ENCODE assay signal across 1 cellular context in genomic region chr2:128317186-128317897, GRCh38.
TF ChIP-seq lines count a peak whose summit lies in the region.

No MANE protein-coding gene starts in this region.

TF ChIP-seq in HepG2, 621 proteins besides CTCF, POLR2A, EP300 and RAD21 (continued from another document and continues in another):
- TF ChIP-seq, protein P1, sequence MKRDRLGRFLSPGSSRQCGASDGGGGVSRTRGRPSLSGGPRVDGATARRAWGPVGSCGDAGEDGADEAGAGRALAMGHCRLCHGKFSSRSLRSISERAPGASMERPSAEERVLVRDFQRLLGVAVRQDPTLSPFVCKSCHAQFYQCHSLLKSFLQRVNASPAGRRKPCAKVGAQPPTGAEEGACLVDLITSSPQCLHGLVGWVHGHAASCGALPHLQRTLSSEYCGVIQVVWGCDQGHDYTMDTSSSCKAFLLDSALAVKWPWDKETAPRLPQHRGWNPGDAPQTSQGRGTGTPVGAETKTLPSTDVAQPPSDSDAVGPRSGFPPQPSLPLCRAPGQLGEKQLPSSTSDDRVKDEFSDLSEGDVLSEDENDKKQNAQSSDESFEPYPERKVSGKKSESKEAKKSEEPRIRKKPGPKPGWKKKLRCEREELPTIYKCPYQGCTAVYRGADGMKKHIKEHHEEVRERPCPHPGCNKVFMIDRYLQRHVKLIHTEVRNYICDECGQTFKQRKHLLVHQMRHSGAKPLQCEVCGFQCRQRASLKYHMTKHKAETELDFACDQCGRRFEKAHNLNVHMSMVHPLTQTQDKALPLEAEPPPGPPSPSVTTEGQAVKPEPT (CRISPR knock-in tag; IDR thresholded peaks at IDR 0.05; ENCODE audit: low read depth) = no peak
- no peak for TF ChIP-seq SP4 (CRISPR knock-in tag; IDR thresholded peaks at IDR 0.05)
- TF ChIP-seq, protein P2, sequence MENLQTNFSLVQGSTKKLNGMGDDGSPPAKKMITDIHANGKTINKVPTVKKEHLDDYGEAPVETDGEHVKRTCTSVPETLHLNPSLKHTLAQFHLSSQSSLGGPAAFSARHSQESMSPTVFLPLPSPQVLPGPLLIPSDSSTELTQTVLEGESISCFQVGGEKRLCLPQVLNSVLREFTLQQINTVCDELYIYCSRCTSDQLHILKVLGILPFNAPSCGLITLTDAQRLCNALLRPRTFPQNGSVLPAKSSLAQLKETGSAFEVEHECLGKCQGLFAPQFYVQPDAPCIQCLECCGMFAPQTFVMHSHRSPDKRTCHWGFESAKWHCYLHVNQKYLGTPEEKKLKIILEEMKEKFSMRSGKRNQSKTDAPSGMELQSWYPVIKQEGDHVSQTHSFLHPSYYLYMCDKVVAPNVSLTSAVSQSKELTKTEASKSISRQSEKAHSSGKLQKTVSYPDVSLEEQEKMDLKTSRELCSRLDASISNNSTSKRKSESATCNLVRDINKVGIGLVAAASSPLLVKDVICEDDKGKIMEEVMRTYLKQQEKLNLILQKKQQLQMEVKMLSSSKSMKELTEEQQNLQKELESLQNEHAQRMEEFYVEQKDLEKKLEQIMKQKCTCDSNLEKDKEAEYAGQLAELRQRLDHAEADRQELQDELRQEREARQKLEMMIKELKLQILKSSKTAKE (CRISPR knock-in tag; IDR thresholded peaks at IDR 0.05; ENCODE audit: borderline replicate concordance) = no peak
- TF ChIP-seq MXI1 (IDR thresholded peaks at IDR 0.05; ENCODE audit: borderline replicate concordance, low read depth, low read length) = no peak
- TF ChIP-seq ZSCAN25 (CRISPR knock-in tag; IDR thresholded peaks at IDR 0.05) = no peak
- TF ChIP-seq ZNF550 (CRISPR knock-in tag; IDR thresholded peaks at IDR 0.05; ENCODE audit: borderline replicate concordance) = no peak
- no peak for TF ChIP-seq SP2 (CRISPR knock-in tag; IDR thresholded peaks at IDR 0.05)
- TF ChIP-seq, protein P3, sequence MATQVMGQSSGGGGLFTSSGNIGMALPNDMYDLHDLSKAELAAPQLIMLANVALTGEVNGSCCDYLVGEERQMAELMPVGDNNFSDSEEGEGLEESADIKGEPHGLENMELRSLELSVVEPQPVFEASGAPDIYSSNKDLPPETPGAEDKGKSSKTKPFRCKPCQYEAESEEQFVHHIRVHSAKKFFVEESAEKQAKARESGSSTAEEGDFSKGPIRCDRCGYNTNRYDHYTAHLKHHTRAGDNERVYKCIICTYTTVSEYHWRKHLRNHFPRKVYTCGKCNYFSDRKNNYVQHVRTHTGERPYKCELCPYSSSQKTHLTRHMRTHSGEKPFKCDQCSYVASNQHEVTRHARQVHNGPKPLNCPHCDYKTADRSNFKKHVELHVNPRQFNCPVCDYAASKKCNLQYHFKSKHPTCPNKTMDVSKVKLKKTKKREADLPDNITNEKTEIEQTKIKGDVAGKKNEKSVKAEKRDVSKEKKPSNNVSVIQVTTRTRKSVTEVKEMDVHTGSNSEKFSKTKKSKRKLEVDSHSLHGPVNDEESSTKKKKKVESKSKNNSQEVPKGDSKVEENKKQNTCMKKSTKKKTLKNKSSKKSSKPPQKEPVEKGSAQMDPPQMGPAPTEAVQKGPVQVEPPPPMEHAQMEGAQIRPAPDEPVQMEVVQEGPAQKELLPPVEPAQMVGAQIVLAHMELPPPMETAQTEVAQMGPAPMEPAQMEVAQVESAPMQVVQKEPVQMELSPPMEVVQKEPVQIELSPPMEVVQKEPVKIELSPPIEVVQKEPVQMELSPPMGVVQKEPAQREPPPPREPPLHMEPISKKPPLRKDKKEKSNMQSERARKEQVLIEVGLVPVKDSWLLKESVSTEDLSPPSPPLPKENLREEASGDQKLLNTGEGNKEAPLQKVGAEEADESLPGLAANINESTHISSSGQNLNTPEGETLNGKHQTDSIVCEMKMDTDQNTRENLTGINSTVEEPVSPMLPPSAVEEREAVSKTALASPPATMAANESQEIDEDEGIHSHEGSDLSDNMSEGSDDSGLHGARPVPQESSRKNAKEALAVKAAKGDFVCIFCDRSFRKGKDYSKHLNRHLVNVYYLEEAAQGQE (IDR thresholded peaks at IDR 0.05; ENCODE audit: borderline replicate concordance in 1 of 2, low read depth in 1 of 2, low read length in 2 of 2) = no peak
- no peak for TF ChIP-seq CCDC6 (CRISPR knock-in tag; IDR thresholded peaks at IDR 0.05)
- TF ChIP-seq ZNF619 (CRISPR knock-in tag; IDR thresholded peaks at IDR 0.05) = 0 out of 2 replicates have a peak, but pooled peaks have one; percentile 18
- no peak for TF ChIP-seq ZNF143 (CRISPR knock-in tag; IDR thresholded peaks at IDR 0.05)
- TF ChIP-seq HOXA5 (CRISPR knock-in tag; IDR thresholded peaks at IDR 0.05) = 0 out of 2 replicates have a peak, but pooled peaks have one; percentile 44
- no peak for TF ChIP-seq ZNF703 (CRISPR knock-in tag; IDR thresholded peaks at IDR 0.05; ENCODE audit: borderline replicate concordance)
- TF ChIP-seq ZNF317 (CRISPR knock-in tag; IDR thresholded peaks at IDR 0.05) = no peak
- TF ChIP-seq ZNF280B (CRISPR knock-in tag; IDR thresholded peaks at IDR 0.05; ENCODE audit: borderline replicate concordance) = no peak; the same call in 1 of the 2 replicates
- TF ChIP-seq MAF1 (CRISPR knock-in tag; IDR thresholded peaks at IDR 0.05; ENCODE audit: borderline replicate concordance) = no peak
- no peak for TF ChIP-seq ZNF350 (CRISPR knock-in tag; IDR thresholded peaks at IDR 0.05; ENCODE audit: borderline replicate concordance, low read depth)
- no peak for TF ChIP-seq ZNF549 (CRISPR knock-in tag; IDR thresholded peaks at IDR 0.05)
- TF ChIP-seq SP1 (IDR thresholded peaks at IDR 0.05) = no peak
- TF ChIP-seq SP1 (CRISPR knock-in tag; IDR thresholded peaks at IDR 0.05) = peak; percentile 51; the same call in 1 of the 2 replicates
- no peak for TF ChIP-seq SOX5 (CRISPR knock-in tag; IDR thresholded peaks at IDR 0.05; ENCODE audit: borderline replicate concordance)
- TF ChIP-seq ZNF296 (CRISPR knock-in tag; conservative IDR thresholded peaks at IDR 0.05) = no peak; the same call in 1 of the 2 replicates
- TF ChIP-seq, protein P4, sequence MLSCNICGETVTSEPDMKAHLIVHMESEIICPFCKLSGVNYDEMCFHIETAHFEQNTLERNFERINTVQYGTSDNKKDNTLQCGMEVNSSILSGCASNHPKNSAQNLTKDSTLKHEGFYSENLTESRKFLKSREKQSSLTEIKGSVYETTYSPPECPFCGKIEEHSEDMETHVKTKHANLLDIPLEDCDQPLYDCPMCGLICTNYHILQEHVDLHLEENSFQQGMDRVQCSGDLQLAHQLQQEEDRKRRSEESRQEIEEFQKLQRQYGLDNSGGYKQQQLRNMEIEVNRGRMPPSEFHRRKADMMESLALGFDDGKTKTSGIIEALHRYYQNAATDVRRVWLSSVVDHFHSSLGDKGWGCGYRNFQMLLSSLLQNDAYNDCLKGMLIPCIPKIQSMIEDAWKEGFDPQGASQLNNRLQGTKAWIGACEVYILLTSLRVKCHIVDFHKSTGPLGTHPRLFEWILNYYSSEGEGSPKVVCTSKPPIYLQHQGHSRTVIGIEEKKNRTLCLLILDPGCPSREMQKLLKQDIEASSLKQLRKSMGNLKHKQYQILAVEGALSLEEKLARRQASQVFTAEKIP (CRISPR knock-in tag; IDR thresholded peaks at IDR 0.05; ENCODE audit: borderline replicate concordance) = no peak
- no peak for TF ChIP-seq ARNT (IDR thresholded peaks at IDR 0.05)
- no peak for TF ChIP-seq ZNF546 (CRISPR knock-in tag; conservative IDR thresholded peaks at IDR 0.05)
- TF ChIP-seq ZNF891 (CRISPR knock-in tag; IDR thresholded peaks at IDR 0.05) = no peak
- no peak for TF ChIP-seq NKX3-1 (CRISPR knock-in tag; IDR thresholded peaks at IDR 0.05)
- no peak for TF ChIP-seq MIER3 (CRISPR knock-in tag; IDR thresholded peaks at IDR 0.05; ENCODE audit: borderline replicate concordance)
- peak; percentile 41 for TF ChIP-seq ASH2L (IDR thresholded peaks at IDR 0.05; ENCODE audit: insufficient read length, low read depth, low read length)
- TF ChIP-seq, protein P5, sequence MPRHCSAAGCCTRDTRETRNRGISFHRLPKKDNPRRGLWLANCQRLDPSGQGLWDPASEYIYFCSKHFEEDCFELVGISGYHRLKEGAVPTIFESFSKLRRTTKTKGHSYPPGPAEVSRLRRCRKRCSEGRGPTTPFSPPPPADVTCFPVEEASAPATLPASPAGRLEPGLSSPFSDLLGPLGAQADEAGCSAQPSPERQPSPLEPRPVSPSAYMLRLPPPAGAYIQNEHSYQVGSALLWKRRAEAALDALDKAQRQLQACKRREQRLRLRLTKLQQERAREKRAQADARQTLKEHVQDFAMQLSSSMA (CRISPR knock-in tag; IDR thresholded peaks at IDR 0.05) = no peak
- TF ChIP-seq NR2F6 (IDR thresholded peaks at IDR 0.05) = no peak; the same call in 1 of the 2 replicates
- TF ChIP-seq NR2F6 (CRISPR knock-in tag; IDR thresholded peaks at IDR 0.05) = peak; percentile 37; the same call in 1 of the 2 replicates
- TF ChIP-seq ZNF510 (CRISPR knock-in tag; IDR thresholded peaks at IDR 0.05; ENCODE audit: low read depth) = no peak
- TF ChIP-seq ZEB1 (IDR thresholded peaks at IDR 0.05; ENCODE audit: insufficient replicate concordance, low read depth) = peak; percentile 85
- TF ChIP-seq ZMYM4 (CRISPR knock-in tag; IDR thresholded peaks at IDR 0.05) = 0 out of 2 replicates have a peak, but pooled peaks have one; percentile 5
- peak; percentile 62; the same call in 1 of the 2 replicates for TF ChIP-seq PITX1 (CRISPR knock-in tag; IDR thresholded peaks at IDR 0.05)
- TF ChIP-seq SIN3A (IDR thresholded peaks at IDR 0.05; ENCODE audit: borderline replicate concordance, low read depth, low read length) = 0 out of 2 replicates have a peak, but pooled peaks have one; percentile 45
- no peak for TF ChIP-seq NONO (IDR thresholded peaks at IDR 0.05)
- TF ChIP-seq NONO (CRISPR knock-in tag; conservative IDR thresholded peaks at IDR 0.05) = peak; percentile 54; the same call in 1 of the 2 replicates
- TF ChIP-seq RCOR2 (CRISPR knock-in tag; IDR thresholded peaks at IDR 0.05) = no peak
- no peak for TF ChIP-seq ZNF660 (CRISPR knock-in tag; IDR thresholded peaks at IDR 0.05; ENCODE audit: borderline replicate concordance, low read depth)
- TF ChIP-seq ARID5B (CRISPR knock-in tag; IDR thresholded peaks at IDR 0.05) = no peak
- TF ChIP-seq ZNF784 (CRISPR knock-in tag; IDR thresholded peaks at IDR 0.05; ENCODE audit: borderline replicate concordance) = no peak
- no peak for TF ChIP-seq SOX6 (IDR thresholded peaks at IDR 0.05)
- peak; percentile 63 for TF ChIP-seq SOX6 (CRISPR knock-in tag; IDR thresholded peaks at IDR 0.05)
- TF ChIP-seq, protein P6, sequence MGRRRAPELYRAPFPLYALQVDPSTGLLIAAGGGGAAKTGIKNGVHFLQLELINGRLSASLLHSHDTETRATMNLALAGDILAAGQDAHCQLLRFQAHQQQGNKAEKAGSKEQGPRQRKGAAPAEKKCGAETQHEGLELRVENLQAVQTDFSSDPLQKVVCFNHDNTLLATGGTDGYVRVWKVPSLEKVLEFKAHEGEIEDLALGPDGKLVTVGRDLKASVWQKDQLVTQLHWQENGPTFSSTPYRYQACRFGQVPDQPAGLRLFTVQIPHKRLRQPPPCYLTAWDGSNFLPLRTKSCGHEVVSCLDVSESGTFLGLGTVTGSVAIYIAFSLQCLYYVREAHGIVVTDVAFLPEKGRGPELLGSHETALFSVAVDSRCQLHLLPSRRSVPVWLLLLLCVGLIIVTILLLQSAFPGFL (CRISPR knock-in tag; IDR thresholded peaks at IDR 0.05) = no peak
